22 cellular contexts compared by ENCODE assay signal in genomic region chr3:108064293-108064887, GRCh38. TPM values are rescaled to one million over a fixed set of nuclear protein-coding genes. Genes with fewer than 3 reads are reported as not detected.
DNase-seq lines count a peak whose midpoint lies in the region; ATAC-seq lines count a peak whose summit lies in the region.
"Had no signal": no experiment of that assay in that cellular context is flagged by ENCODE, and none has a peak within 500 bp of the region (broad histone marks: within the 10 kb centered on the region; RNA-seq: fewer than 3 reads in every experiment).

No MANE protein-coding gene starts in this region.

- peak overlapping the region; percentile 84 for H3K27ac Mint-ChIP-seq in activated T-cell treated with anti-CD3 and anti-CD28 coated beads, Interleukin-2, amount 50 U/mL, for 24 hours
- peak overlapping the region; percentile 60 for H3K27ac Mint-ChIP-seq in T-helper 17 cell
- H3K27ac Mint-ChIP-seq in effector memory CD8-positive, alpha-beta T cell = peak overlapping the region; percentile 45 to 55
- peak overlapping the region; percentile 54 for H3K27ac Mint-ChIP-seq in stimulated activated memory B cell treated with anti-CD40 and anti-IgM and Interleukin-4, amounts not matched to agents 10 μg/mL and 1 μg/mL and 100 μg/mL, for 72 hours
- H3K27ac Mint-ChIP-seq: activated CD4-positive, alpha-beta T cell treated with anti-CD3 and anti-CD28 coated beads, Interleukin-2, amount 10 ng/mL, durations not matched to agents 7 days and 5 days had no signal

- no peaks in the 10 kb centered on the region for H3K27me3 Mint-ChIP-seq in activated T-cell treated with anti-CD3 and anti-CD28 coated beads, Interleukin-2, amount 50 U/mL, for 24 hours
- H3K27me3 Mint-ChIP-seq in T-helper 17 cell = no peaks in the 10 kb centered on the region
- no peaks in the 10 kb centered on the region for H3K27me3 Mint-ChIP-seq in effector memory CD8-positive, alpha-beta T cell
- no peaks in the 10 kb centered on the region for H3K27me3 Mint-ChIP-seq in stimulated activated memory B cell treated with anti-CD40 and anti-IgM and Interleukin-4, amounts not matched to agents 10 μg/mL and 1 μg/mL and 100 μg/mL, for 72 hours
- H3K27me3 Mint-ChIP-seq: activated CD4-positive, alpha-beta T cell treated with anti-CD3 and anti-CD28 coated beads, Interleukin-2, amount 10 ng/mL, durations not matched to agents 7 days and 5 days had no signal

- H3K9me3 ChIP-seq in T-helper 17 cell (ENCODE audit: control insufficient read depth, low read length, poor library complexity, severe bottlenecking) = no peaks in the 10 kb centered on the region
- H3K9me3 ChIP-seq: BE2C, body of pancreas, heart left ventricle, psoas muscle had no signal

- DNase-seq in activated T-cell treated with anti-CD3 and anti-CD28 coated beads, Interleukin-2, amount 50 U/mL, for 24 hours = no peak
- no peak for DNase-seq in activated T-cell treated with anti-CD3 and anti-CD28 coated beads, Interleukin-2, amount 50 U/mL, for 48 hours
- DNase-seq in T-helper 17 cell = no peak
- no peak for DNase-seq in effector memory CD8-positive, alpha-beta T cell
- DNase-seq in NCI-H146 treated with DMSO at 0.1 percent for 48 hours (lab: John Stamatoyannopoulos, UW; ENCODE audit: unreplicated experiment) = no peak
- no peak for DNase-seq in A172 (ENCODE audit: low spot score)
- DNase-seq: activated CD4-positive, alpha-beta T cell treated with anti-CD3 and anti-CD28 coated beads, Interleukin-2, amount 10 ng/mL, durations not matched to agents 7 days and 5 days; BE2C; body of pancreas; DND-41; foreskin fibroblast; H7; heart left ventricle; mammary epithelial cell; NCI-H1092; NCI-H187 treated with DMSO at 0.1 percent for 48 hours; NCI-H69; nucleus accumbens; psoas muscle; substantia nigra had no signal

- ATAC-seq in T-helper 17 cell (no peak), HG03565 (IDR thresholded peaks at IDR 0.05; ENCODE audit: unreplicated experiment) (no peak)
- no peak for ATAC-seq in effector memory CD8-positive, alpha-beta T cell (replicated peaks)
- no peak for ATAC-seq in stimulated activated memory B cell treated with anti-CD40 and anti-IgM and Interleukin-4, amounts not matched to agents 10 μg/mL and 1 μg/mL and 100 μg/mL, for 72 hours
- ATAC-seq: body of pancreas, heart left ventricle, psoas muscle had no signal

- peaks cover 85% of the 10 kb centered on the region for H3K4me1 Mint-ChIP-seq in activated T-cell treated with anti-CD3 and anti-CD28 coated beads, Interleukin-2, amount 50 U/mL, for 24 hours (ENCODE audit: low read depth)
- H3K4me1 Mint-ChIP-seq in T-helper 17 cell = peaks cover 48% of the 10 kb centered on the region
- peaks cover 38 to 72% of the 10 kb centered on the region in 2 donors for H3K4me1 Mint-ChIP-seq in effector memory CD8-positive, alpha-beta T cell (ENCODE audit: low read depth in 2 of 2)
- peaks cover 69% of the 10 kb centered on the region for H3K4me1 Mint-ChIP-seq in stimulated activated memory B cell treated with anti-CD40 and anti-IgM and Interleukin-4, amounts not matched to agents 10 μg/mL and 1 μg/mL and 100 μg/mL, for 72 hours

- no peaks in the 10 kb centered on the region for H3K9me3 Mint-ChIP-seq in activated T-cell treated with anti-CD3 and anti-CD28 coated beads, Interleukin-2, amount 50 U/mL, for 24 hours
- H3K9me3 Mint-ChIP-seq in effector memory CD8-positive, alpha-beta T cell = no peaks in the 10 kb centered on the region
- no peaks in the 10 kb centered on the region for H3K9me3 Mint-ChIP-seq in stimulated activated memory B cell treated with anti-CD40 and anti-IgM and Interleukin-4, amounts not matched to agents 10 μg/mL and 1 μg/mL and 100 μg/mL, for 72 hours

- H3K4me3 Mint-ChIP-seq in activated T-cell treated with anti-CD3 and anti-CD28 coated beads, Interleukin-2, amount 50 U/mL, for 24 hours = no peak overlapping the region
- peak overlapping the region; percentile 28 for H3K4me3 Mint-ChIP-seq in T-helper 17 cell
- H3K4me3 Mint-ChIP-seq in effector memory CD8-positive, alpha-beta T cell = peak overlapping the region in 1 of 2 donors; percentile 19
- H3K4me3 Mint-ChIP-seq in stimulated activated memory B cell treated with anti-CD40 and anti-IgM and Interleukin-4, amounts not matched to agents 10 μg/mL and 1 μg/mL and 100 μg/mL, for 72 hours = no peak overlapping the region
- H3K4me3 Mint-ChIP-seq: activated CD4-positive, alpha-beta T cell treated with anti-CD3 and anti-CD28 coated beads, Interleukin-2, amount 10 ng/mL, durations not matched to agents 7 days and 5 days had no signal

- peaks cover 90% of the 10 kb centered on the region for H3K36me3 Mint-ChIP-seq in activated T-cell treated with anti-CD3 and anti-CD28 coated beads, Interleukin-2, amount 50 U/mL, for 24 hours (ENCODE audit: low read depth)
- peaks cover 13% of the 10 kb centered on the region for H3K36me3 Mint-ChIP-seq in T-helper 17 cell (ENCODE audit: low read depth)
- peaks cover 49% of the 10 kb centered on the region for H3K36me3 Mint-ChIP-seq in effector memory CD8-positive, alpha-beta T cell (ENCODE audit: insufficient read depth)
- peaks cover 64% of the 10 kb centered on the region for H3K36me3 Mint-ChIP-seq in stimulated activated memory B cell treated with anti-CD40 and anti-IgM and Interleukin-4, amounts not matched to agents 10 μg/mL and 1 μg/mL and 100 μg/mL, for 72 hours

RNA-seq across cellular contexts. Expression of gene CD47, which starts 26.4 kb away (rescaled TPM):
- 100 to 1,000 TPM; 150 to 170 TPM for total RNA-seq in T-helper 17 cell
- 124 and 145 TPM in 2 replicates for total RNA-seq in A172 (2014; rRNA removed; shearing (Covaris generic))
